ENCODE assay signal across 29 cellular contexts in genomic region chr3:112115806-112116383, GRCh38. TPM values are rescaled to one million over a fixed set of nuclear protein-coding genes. Genes with fewer than 3 reads are reported as not detected.
DNase-seq lines count a peak whose midpoint lies in the region; ATAC-seq lines count a peak whose summit lies in the region.
"Had no signal": no experiment of that assay in that cellular context is flagged by ENCODE, and none has a peak within 500 bp of the region (broad histone marks: within the 10 kb centered on the region; RNA-seq: fewer than 3 reads in every experiment).

No MANE protein-coding gene starts in this region.

- peaks cover 3% of the 10 kb centered on the region for H3K36me3 Mint-ChIP-seq in activated naive CD8-positive, alpha-beta T cell treated with anti-CD3 and anti-CD28 coated beads, Interleukin-2, amount 50 U/mL, for 24 hours (ENCODE audit: low read depth)
- H3K36me3 Mint-ChIP-seq in activated naive CD8-positive, alpha-beta T cell treated with anti-CD3 and anti-CD28 coated beads for 36 hours: peaks cover 3% of the 10 kb centered on the region
- H3K36me3 Mint-ChIP-seq in dendritic cell treated with granulocyte-macrophage colony-stimulating factor and Interleukin-4, amounts not matched to agents 40 ng/mL and 50 ng/mL, for 4 days (ENCODE audit: low read depth): no peaks in the 10 kb centered on the region
- peaks cover 0 to 4% (median 0%) of the 10 kb centered on the region in 3 donors for H3K36me3 Mint-ChIP-seq in CD8-positive, alpha-beta memory T cell

- CTCF ChIA-PET in CD8-positive, alpha-beta memory T cell (lab: Charles Lee): no interaction called here

- H3K27ac ChIP-seq in KOPT-K1 (ENCODE audit: low read depth, low read length, poor library complexity, severe bottlenecking): peak overlapping the region; percentile 95
- H3K27ac ChIP-seq in CD8-positive, alpha-beta memory T cell (ENCODE audit: low read depth, low read length): no peak overlapping the region
- H3K27ac ChIP-seq: 22Rv1, pancreas, SJCRH30, thyroid gland had no signal

- no peaks in the 10 kb centered on the region for H3K9me3 Mint-ChIP-seq in activated naive CD8-positive, alpha-beta T cell treated with anti-CD3 and anti-CD28 coated beads, Interleukin-2, amount 50 U/mL, for 24 hours
- no peaks in the 10 kb centered on the region for H3K9me3 Mint-ChIP-seq in activated naive CD8-positive, alpha-beta T cell treated with anti-CD3 and anti-CD28 coated beads for 36 hours
- H3K9me3 Mint-ChIP-seq in dendritic cell treated with granulocyte-macrophage colony-stimulating factor and Interleukin-4, amounts not matched to agents 40 ng/mL and 50 ng/mL, for 4 days: no peaks in the 10 kb centered on the region
- no peaks in the 10 kb centered on the region for H3K9me3 Mint-ChIP-seq in CD8-positive, alpha-beta memory T cell
- H3K9me3 Mint-ChIP-seq: GM23338; naive thymus-derived CD8-positive, alpha-beta T cell had no signal

- POLR2A ChIA-PET in CD8-positive, alpha-beta memory T cell (lab: Charles Lee): no interaction called here

- H3K4me3 Mint-ChIP-seq in activated naive CD8-positive, alpha-beta T cell treated with anti-CD3 and anti-CD28 coated beads, Interleukin-2, amount 50 U/mL, for 24 hours: no peak overlapping the region
- H3K4me3 Mint-ChIP-seq in activated naive CD8-positive, alpha-beta T cell treated with anti-CD3 and anti-CD28 coated beads for 36 hours: no peak overlapping the region
- H3K4me3 Mint-ChIP-seq in dendritic cell treated with granulocyte-macrophage colony-stimulating factor and Interleukin-4, amounts not matched to agents 40 ng/mL and 50 ng/mL, for 4 days: no peak overlapping the region
- no peak overlapping the region for H3K4me3 Mint-ChIP-seq in CD8-positive, alpha-beta memory T cell
- H3K4me3 Mint-ChIP-seq: activated CD4-positive, alpha-beta T cell treated with anti-CD3 and anti-CD28 coated beads for 36 hours; GM23338 had no signal

- H3K4me3 ChIP-seq in CD8-positive, alpha-beta memory T cell (ENCODE audit: low read length): no peak overlapping the region
- H3K4me3 ChIP-seq: GM23338, pancreas, SJCRH30, thyroid gland had no signal

- H3K27me3 Mint-ChIP-seq in activated naive CD8-positive, alpha-beta T cell treated with anti-CD3 and anti-CD28 coated beads, Interleukin-2, amount 50 U/mL, for 24 hours: no peaks in the 10 kb centered on the region
- no peaks in the 10 kb centered on the region for H3K27me3 Mint-ChIP-seq in activated naive CD8-positive, alpha-beta T cell treated with anti-CD3 and anti-CD28 coated beads for 36 hours
- peaks cover 2% of the 10 kb centered on the region for H3K27me3 Mint-ChIP-seq in dendritic cell treated with granulocyte-macrophage colony-stimulating factor and Interleukin-4, amounts not matched to agents 40 ng/mL and 50 ng/mL, for 4 days
- peaks cover 0 to 5% of the 10 kb centered on the region in 2 donors for H3K27me3 Mint-ChIP-seq in CD8-positive, alpha-beta memory T cell
- H3K27me3 Mint-ChIP-seq: activated CD4-positive, alpha-beta T cell treated with anti-CD3 and anti-CD28 coated beads for 36 hours; naive thymus-derived CD8-positive, alpha-beta T cell had no signal

- H3K9me3 ChIP-seq in KOPT-K1 (ENCODE audit: insufficient read depth, low read length, poor library complexity, severe bottlenecking): no peaks in the 10 kb centered on the region
- no peaks in the 10 kb centered on the region for H3K9me3 ChIP-seq in CD8-positive, alpha-beta memory T cell (ENCODE audit: low read length)
- H3K9me3 ChIP-seq: left ventricle myocardium inferior, pancreas, SJCRH30, thyroid gland had no signal

- no peak for ATAC-seq in activated naive CD8-positive, alpha-beta T cell treated with anti-CD3 and anti-CD28 coated beads, Interleukin-2, amount 50 U/mL, for 24 hours
- ATAC-seq: GM23338; naive thymus-derived CD8-positive, alpha-beta T cell; Panc1; pancreas had no signal

- DNase-seq in activated naive CD8-positive, alpha-beta T cell treated with anti-CD3 and anti-CD28 coated beads, Interleukin-2, amount 50 U/mL, for 24 hours: no peak
- DNase-seq in activated naive CD8-positive, alpha-beta T cell treated with anti-CD3 and anti-CD28 coated beads for 36 hours: no peak
- no peak for DNase-seq in effector CD4-positive, alpha-beta T cell
- DNase-seq in CD8-positive, alpha-beta memory T cell: no peak
- DNase-seq in amygdala (lab: John Stamatoyannopoulos, UW) (no peak), NCI-H1105 treated with DMSO at 0.1 percent for 48 hours (lab: John Stamatoyannopoulos, UW) (no peak)
- DNase-seq: activated gamma-delta T cell treated with Interleukin-2 at 50 U/mL for 16 hours; cortex of kidney; GF-D8; hypothalamus; KBM-7; naive thymus-derived CD8-positive, alpha-beta T cell; NCI-H510A treated with DMSO at 0.1 percent for 48 hours; pancreas; SJCRH30; stimulated activated CD4-positive, alpha-beta T cell treated with anti-CD3 and anti-CD28 coated beads, Interleukin-12 subunit alpha, Interleukin-12 subunit beta, amount 100 ng/mL, for 4 hours; stimulated activated CD4-positive, alpha-beta T cell treated with anti-CD3 and anti-CD28 coated beads, Interleukin-4, amount 100 ng/mL, for 24 hours; stimulated activated naive CD4-positive, alpha-beta T cell treated with Interleukin-2 at 50 U/mL for 16 hours; T-helper 1 cell; thyroid gland had no signal

- intact Hi-C loops in dendritic cell treated with granulocyte-macrophage colony-stimulating factor and Interleukin-4, amounts not matched to agents 40 ng/mL and 50 ng/mL, for 4 days (cut with micrococcal nuclease): no loop called here

- H3K27ac Mint-ChIP-seq in activated naive CD8-positive, alpha-beta T cell treated with anti-CD3 and anti-CD28 coated beads, Interleukin-2, amount 50 U/mL, for 24 hours: peak overlapping the region; percentile 71
- no peak overlapping the region for H3K27ac Mint-ChIP-seq in activated naive CD8-positive, alpha-beta T cell treated with anti-CD3 and anti-CD28 coated beads for 36 hours
- peak overlapping the region; percentile 10 for H3K27ac Mint-ChIP-seq in dendritic cell treated with granulocyte-macrophage colony-stimulating factor and Interleukin-4, amounts not matched to agents 40 ng/mL and 50 ng/mL, for 4 days
- peak overlapping the region in 1 of 8 donors; percentile 29 for H3K27ac Mint-ChIP-seq in CD8-positive, alpha-beta memory T cell
- H3K27ac Mint-ChIP-seq: activated CD4-positive, alpha-beta T cell treated with anti-CD3 and anti-CD28 coated beads for 36 hours; GM23338 had no signal

- H3K27me3 ChIP-seq in CD8-positive, alpha-beta memory T cell (ENCODE audit: insufficient read depth, low read length, poor library complexity, severe bottlenecking): no peaks in the 10 kb centered on the region
- H3K27me3 ChIP-seq: pancreas, SJCRH30, thyroid gland had no signal

- peaks cover 13% of the 10 kb centered on the region for H3K4me1 ChIP-seq in CD8-positive, alpha-beta memory T cell (ENCODE audit: insufficient read depth, low read length)
- H3K4me1 ChIP-seq: SJCRH30 had no signal

- H3K36me3 ChIP-seq in KOPT-K1 (ENCODE audit: insufficient read depth, low read length): no peaks in the 10 kb centered on the region
- no peaks in the 10 kb centered on the region for H3K36me3 ChIP-seq in CD8-positive, alpha-beta memory T cell (ENCODE audit: insufficient read depth, low read length)
- H3K36me3 ChIP-seq: left ventricle myocardium inferior, SJCRH30 had no signal

- peaks cover 65% of the 10 kb centered on the region for H3K4me1 Mint-ChIP-seq in activated naive CD8-positive, alpha-beta T cell treated with anti-CD3 and anti-CD28 coated beads, Interleukin-2, amount 50 U/mL, for 24 hours
- peaks cover 32% of the 10 kb centered on the region for H3K4me1 Mint-ChIP-seq in activated naive CD8-positive, alpha-beta T cell treated with anti-CD3 and anti-CD28 coated beads for 36 hours
- peaks cover 45% of the 10 kb centered on the region for H3K4me1 Mint-ChIP-seq in dendritic cell treated with granulocyte-macrophage colony-stimulating factor and Interleukin-4, amounts not matched to agents 40 ng/mL and 50 ng/mL, for 4 days (ENCODE audit: low read depth)
- H3K4me1 Mint-ChIP-seq in CD8-positive, alpha-beta memory T cell: peaks cover 15 to 32% (median 30%) of the 10 kb centered on the region in 3 donors

RNA-seq across cellular contexts. Expression of gene GCSAM, which starts 17.2 kb away (rescaled TPM):
- total RNA-seq in activated naive CD8-positive, alpha-beta T cell treated with anti-CD3 and anti-CD28 coated beads for 36 hours: 1 to 10 TPM; 7.5 to 8.5 TPM
- 1 to 10 TPM; 4.1 to 4.8 TPM for total RNA-seq in CD8-positive, alpha-beta memory T cell
- 17.8 TPM for polyA plus RNA-seq in CD8-positive, alpha-beta memory T cell
- total RNA-seq: GM23338, HT-29, SJCRH30 had no signal
- polyA plus RNA-seq: right cardiac atrium had no signal

RNA-seq across cellular contexts. Expression of gene C3orf52, which starts 29.7 kb away (rescaled TPM):
- 1 to 10 TPM; 3.4 to 4.5 TPM for total RNA-seq in activated naive CD8-positive, alpha-beta T cell treated with anti-CD3 and anti-CD28 coated beads for 36 hours
- total RNA-seq in CD8-positive, alpha-beta memory T cell: 1 to 10 TPM; 2.8 to 3.4 TPM
- polyA plus RNA-seq in CD8-positive, alpha-beta memory T cell: 0.12 TPM
